Comparison of ENCODE assay signal across 17 cellular contexts in genomic region chr2:235569837-235570236, GRCh38.
DNase-seq lines count a peak whose midpoint lies in the region; ATAC-seq and TF ChIP-seq lines count a peak whose summit lies in the region.
"Had no signal": no experiment of that assay in that cellular context is flagged by ENCODE, and none has a peak within 500 bp of the region (broad histone marks: within the 10 kb centered on the region; RNA-seq: fewer than 3 reads in every experiment).

No MANE protein-coding gene starts in this region.

- no peak overlapping the region for H3K4me2 ChIP-seq in mesenchymal stem cell (ENCODE audit: low read length, poor library complexity, severe bottlenecking)

- TF ChIP-seq CTCF in dorsolateral prefrontal cortex (IDR thresholded peaks at IDR 0.05 in 54 of 56, conservative IDR thresholded peaks at IDR 0.05 in 2 of 56; ENCODE audit: low read depth in 1 of 56, partially characterized antibody in 56 of 56) (no peak), upper lobe of left lung (IDR thresholded peaks at IDR 0.05) (no peak), right atrium auricular region (IDR thresholded peaks at IDR 0.05) (no peak)

- H3K14ac ChIP-seq in mesenchymal stem cell (ENCODE audit: low read length in 2 of 2), result no peak overlapping the region

- H3K27me3 ChIP-seq in HUES64 (ENCODE audit: insufficient read depth, low read length) (no peaks in the 10 kb centered on the region), dorsolateral prefrontal cortex (no peaks in the 10 kb centered on the region), mesenchymal stem cell (ENCODE audit: control insufficient read depth in 1 of 2, insufficient read depth in 1 of 2, low read length in 2 of 2) (no peaks in the 10 kb centered on the region), upper lobe of left lung (no peaks in the 10 kb centered on the region), right atrium auricular region (no peaks in the 10 kb centered on the region)

- H2BK15ac ChIP-seq in mesenchymal stem cell (ENCODE audit: low read depth, poor library complexity, severe bottlenecking), result no peak overlapping the region

- H3K18ac ChIP-seq in mesenchymal stem cell (ENCODE audit: low read depth in 1 of 2, low read length in 2 of 2), result no peak overlapping the region

- H3K4me1 ChIP-seq in HUES64 (ENCODE audit: insufficient read depth, low read length), result peaks cover 21% of the 10 kb centered on the region
- H3K4me1 ChIP-seq in mesenchymal stem cell (ENCODE audit: control insufficient read depth, insufficient read depth, low read depth, low read length), result peaks cover 29% of the 10 kb centered on the region
- peaks cover 7 to 39% (median 24%) of the 10 kb centered on the region in 4 donors for H3K4me1 ChIP-seq in upper lobe of left lung
- H3K4me1 ChIP-seq in right atrium auricular region, result peaks cover 0 to 11% of the 10 kb centered on the region in 2 donors

- no peak overlapping the region for H2AFZ ChIP-seq in mesenchymal stem cell (ENCODE audit: low read depth, low read length)

- peaks cover 8% of the 10 kb centered on the region; the same call in 1 of the 2 replicates for H3K9me3 ChIP-seq in HUES64 (ENCODE audit: insufficient read depth, low read depth, low read length)
- peaks cover 7% of the 10 kb centered on the region for H3K9me3 ChIP-seq in mesenchymal stem cell (ENCODE audit: control insufficient read depth, low read length)
- peaks cover 0 to 8% (median 2%) of the 10 kb centered on the region in 4 donors for H3K9me3 ChIP-seq in upper lobe of left lung
- peaks cover 0 to 10% of the 10 kb centered on the region in 2 donors for H3K9me3 ChIP-seq in right atrium auricular region

- no peak overlapping the region for H3K23ac ChIP-seq in mesenchymal stem cell (ENCODE audit: low read length in 2 of 2)

- H4K8ac ChIP-seq in mesenchymal stem cell (ENCODE audit: low read length), result no peak overlapping the region

- intact Hi-C loops in dorsolateral prefrontal cortex (cut with DNase I), result loop anchor here in 1 of 2 donors (10.0 kb wide), 1 partner anchor 185 kb away; no protein-coding TSS in a partner anchor

- no peak overlapping the region for H2BK120ac ChIP-seq in mesenchymal stem cell (ENCODE audit: low read depth, low read length)

- no peak overlapping the region for H3K4ac ChIP-seq in mesenchymal stem cell (ENCODE audit: low read depth in 1 of 2, low read length in 2 of 2)

- H2BK5ac ChIP-seq in mesenchymal stem cell (ENCODE audit: low read depth, low read length, poor library complexity, severe bottlenecking), result no peak overlapping the region

- no peak for TF ChIP-seq EP300 in upper lobe of left lung (IDR thresholded peaks at IDR 0.05)

- H3K36me3 ChIP-seq in HUES64 (ENCODE audit: insufficient read depth, low read length) (peaks cover 6% of the 10 kb centered on the region), mesenchymal stem cell (ENCODE audit: control insufficient read depth in 1 of 2, insufficient read depth in 2 of 2, low read depth in 1 of 2, low read length in 2 of 2) (peaks cover 5 to 10% of the 10 kb centered on the region in 2 experiments), upper lobe of left lung (no peaks in the 10 kb centered on the region), right atrium auricular region (no peaks in the 10 kb centered on the region)

- WGBS in HUES64, result 88% methylated on average over 7 of the region's 7 CpGs
- WGBS in mesenchymal stem cell, result 84% methylated on average over 7 of the region's 7 CpGs
- 51 to 64% methylated on average over 7 of the region's 7 CpGs for WGBS in upper lobe of left lung, 2 donors

- DNase-seq in dorsolateral prefrontal cortex, result no peak
- no peak for DNase-seq in mesenchymal stem cell
- no peak for DNase-seq in upper lobe of left lung
- no peak for DNase-seq in medulla oblongata (ENCODE audit: extremely low spot score)
- no peak for DNase-seq in right atrium auricular region (ENCODE audit: low spot score)
- DNase-seq in activated naive CD4-positive, alpha-beta T cell (lab: John Stamatoyannopoulos, UW), result no peak
- DNase-seq: activated CD8-positive, alpha-beta T cell treated with anti-CD3 and anti-CD28 coated beads, Interleukin-2, amount 10 ng/mL, durations not matched to agents 7 days and 5 days; activated naive CD4-positive, alpha-beta T cell treated with anti-CD3 and anti-CD28 coated beads, Interleukin-2, amount 10 ng/mL, durations not matched to agents 7 days and 5 days; activated T-cell treated with anti-CD3 and anti-CD28 coated beads, Interleukin-2, amount 50 U/mL, for 4 hours; anterior cingulate cortex; COR-L47; naive thymus-derived CD8-positive, alpha-beta T cell; stimulated activated CD4-positive, alpha-beta T cell treated with anti-CD3 and anti-CD28 coated beads, Interleukin-2, amount 100 ng/mL, for 24 hours; stimulated activated naive CD4-positive, alpha-beta T cell treated with Interleukin-2 at 50 U/mL for 16 hours had no signal

- ATAC-seq in upper lobe of left lung (ENCODE audit: low FRiP score in 2 of 2) (no peak), HG03460 (IDR thresholded peaks at IDR 0.05; ENCODE audit: unreplicated experiment) (no peak)
- ATAC-seq: activated CD8-positive, alpha-beta T cell treated with anti-CD3 and anti-CD28 coated beads, Interleukin-2, amount 10 ng/mL, durations not matched to agents 7 days and 5 days; activated T-cell treated with anti-CD3 and anti-CD28 coated beads, Interleukin-2, amount 50 U/mL, for 4 hours; naive thymus-derived CD8-positive, alpha-beta T cell had no signal

- no peak for TF ChIP-seq POLR2A in upper lobe of left lung (IDR thresholded peaks at IDR 0.05)

- no peak overlapping the region for H3K4me3 ChIP-seq in HUES64 (ENCODE audit: low read length)
- peak overlapping the region in 22 of 59 donors; percentile 1 to 44 (median 25) for H3K4me3 ChIP-seq in dorsolateral prefrontal cortex
- peak overlapping the region in 1 of 2 experiments; percentile 24 for H3K4me3 ChIP-seq in mesenchymal stem cell (ENCODE audit: insufficient read depth in 1 of 2, low read depth in 1 of 2, low read length in 2 of 2)
- H3K4me3 ChIP-seq in upper lobe of left lung, result peak overlapping the region in 1 of 4 donors; percentile 23
- no peak overlapping the region for H3K4me3 ChIP-seq in right atrium auricular region
- H3K4me3 ChIP-seq: SK-N-MC had no signal

- H2AK5ac ChIP-seq in mesenchymal stem cell (ENCODE audit: low read length, severe bottlenecking), result peak overlapping the region; percentile 58

- no peak overlapping the region for H3K9ac ChIP-seq in HUES64 (ENCODE audit: low read depth, low read length)
- peak overlapping the region; percentile 41 for H3K9ac ChIP-seq in mesenchymal stem cell (ENCODE audit: low read length)

- H2BK12ac ChIP-seq in mesenchymal stem cell (ENCODE audit: low read length in 2 of 2), result no peak overlapping the region

- H3K27ac ChIP-seq in HUES64 (ENCODE audit: low read depth, low read length), result peak overlapping the region; percentile 13; the same call in 1 of the 2 replicates
- peak overlapping the region in 47 of 59 donors; percentile 2 to 82 (median 51) for H3K27ac ChIP-seq in dorsolateral prefrontal cortex
- H3K27ac ChIP-seq in mesenchymal stem cell (ENCODE audit: low read length, poor library complexity, severe bottlenecking), result no peak overlapping the region
- peak overlapping the region; percentile 17 to 30 (median 24) for H3K27ac ChIP-seq in upper lobe of left lung
- no peak overlapping the region for H3K27ac ChIP-seq in right atrium auricular region
- H3K27ac ChIP-seq: SK-N-MC had no signal

- H3K79me1 ChIP-seq in mesenchymal stem cell (replicated peaks; ENCODE audit: low read length, poor library complexity, severe bottlenecking), result peaks cover 45% of the 10 kb centered on the region

- no peak overlapping the region for H4K91ac ChIP-seq in mesenchymal stem cell (ENCODE audit: low read length)

Comparison
In these comparisons a context has a peak if more than half of its experiments do, and no peak if none do; other contexts are left out.
1. H3K27ac ChIP-seq: peak in HUES64 (single experiment), dorsolateral prefrontal cortex (47 of 59) and upper lobe of left lung (4 of 4); none in mesenchymal stem cell (single experiment) and right atrium auricular region (0 of 2).